20 cellular contexts compared by ENCODE assay signal in the genomic region with DNA sequence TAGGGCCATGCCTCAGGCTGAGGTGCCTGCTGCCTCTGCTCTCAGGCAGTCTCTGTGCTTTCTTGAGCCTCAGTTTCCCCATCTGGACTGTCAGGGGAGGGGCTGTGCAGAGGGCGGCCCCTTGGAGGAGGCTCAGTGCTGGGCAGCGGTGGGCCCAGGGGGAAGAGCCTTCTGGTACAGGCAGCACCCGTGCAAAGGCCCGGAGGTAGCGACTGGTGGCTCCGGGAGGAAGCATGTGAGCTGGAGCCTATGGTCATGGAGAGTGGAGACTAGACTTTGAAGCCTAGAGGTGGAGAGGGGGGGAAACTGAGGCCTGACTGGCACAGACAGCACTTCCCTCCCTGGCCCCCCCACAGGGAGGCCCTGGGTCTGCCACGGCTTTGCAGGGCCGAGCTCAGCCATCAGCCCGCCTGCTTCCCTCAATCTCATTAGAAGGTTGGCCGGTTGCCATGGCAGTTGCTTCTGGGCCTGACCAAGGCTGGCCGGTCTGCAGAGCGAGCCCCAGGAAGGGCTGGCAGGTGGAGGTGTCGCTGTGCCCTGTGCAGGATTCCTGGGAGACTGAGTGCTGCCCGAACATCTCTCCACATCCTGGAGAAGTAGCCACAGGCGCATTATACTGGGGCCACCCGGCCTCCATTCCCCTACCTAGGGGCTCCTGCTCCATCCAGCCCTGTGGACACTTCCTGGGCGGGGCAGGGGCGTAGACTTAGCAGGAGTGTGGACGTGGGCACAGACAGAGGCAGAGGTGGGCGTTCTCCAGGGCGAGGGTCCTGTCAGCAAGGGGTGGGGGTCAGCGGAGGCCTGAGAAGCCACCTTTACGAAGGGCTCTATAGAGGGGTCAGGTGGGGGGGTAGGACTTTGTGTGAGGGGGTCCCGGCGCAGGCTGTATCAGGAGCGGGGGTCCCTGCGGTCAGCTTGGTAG. TPM values are rescaled to one million over a fixed set of nuclear protein-coding genes. Genes with fewer than 3 reads are reported as not detected.
DNase-seq lines count a peak whose midpoint lies in the region; ATAC-seq and TF ChIP-seq lines count a peak whose summit lies in the region.
"Had no signal": no experiment of that assay in that cellular context is flagged by ENCODE, and none has a peak within 500 bp of the region (broad histone marks: within the 10 kb centered on the region; RNA-seq: fewer than 3 reads in every experiment).

No MANE protein-coding gene starts in this region.

- TF ChIP-seq CTCF in CD14-positive monocyte (IDR thresholded peaks at IDR 0.05) (no peak), osteocyte (IDR thresholded peaks at IDR 0.05) (no peak)

- ATAC-seq in HG03196 (IDR thresholded peaks at IDR 0.05; ENCODE audit: unreplicated experiment) (no peak), GM21367 (IDR thresholded peaks at IDR 0.05; ENCODE audit: unreplicated experiment) (no peak)
- ATAC-seq: activated T-cell treated with anti-CD3 and anti-CD28 coated beads, Interleukin-2, amount 50 U/mL, for 72 hours; left cardiac atrium had no signal

- no peak for TF ChIP-seq RAD21 in Ishikawa (IDR thresholded peaks at IDR 0.05; ENCODE audit: low read depth)

- H3K27me3 Mint-ChIP-seq in CD14-positive monocyte (ENCODE audit: low read depth in 3 of 3) (peaks cover 0 to 1% (median 0%) of the 10 kb centered on the region in 3 donors), osteocyte (ENCODE audit: unreplicated experiment) (no peaks in the 10 kb centered on the region)
- H3K27me3 Mint-ChIP-seq: activated naive CD8-positive, alpha-beta T cell; stimulated activated naive CD8-positive, alpha-beta T cell treated with anti-CD3 and anti-CD28 coated beads, Interleukin-15, Interleukin-2, amounts not matched to agents 100 ng/mL and 50 ng/mL, for 24 hours had no signal

- H3K4me1 Mint-ChIP-seq in CD14-positive monocyte (no peaks in the 10 kb centered on the region), osteocyte (ENCODE audit: unreplicated experiment) (peaks cover 14% of the 10 kb centered on the region)

- H3K9me3 Mint-ChIP-seq in CD14-positive monocyte (peaks cover 0 to 2% (median 0%) of the 10 kb centered on the region in 7 donors), osteocyte (ENCODE audit: unreplicated experiment) (no peaks in the 10 kb centered on the region)
- H3K9me3 Mint-ChIP-seq: activated T-cell treated with anti-CD3 and anti-CD28 coated beads, Interleukin-2, amount 50 U/mL, for 72 hours; stimulated activated naive CD8-positive, alpha-beta T cell treated with anti-CD3 and anti-CD28 coated beads, Interleukin-15, Interleukin-2, amounts not matched to agents 100 ng/mL and 50 ng/mL, for 24 hours; T-helper 1 cell treated with Interleukin-12 subunit alpha and Interleukin-12 subunit beta and Interleukin-4 antibody, amounts not matched to agents 30 μg/mL and 1 μg/mL, for 36 hours had no signal

- DNase-seq in CD14-positive monocyte (ENCODE audit: low spot score) (peak; percentile 34), cerebellum (ENCODE audit: low spot score) (peak; percentile 82), osteocyte (ENCODE audit: extremely low spot score, unreplicated experiment) (peak; percentile 80)
- DNase-seq in central memory CD4-positive, alpha-beta T cell = no peak
- no peak for DNase-seq in activated CD8-positive, alpha-beta memory T cell treated with anti-CD3 and anti-CD28 coated beads, Interleukin-2, amount 50 U/mL, for 48 hours
- DNase-seq: activated CD4-positive, CD25-positive, alpha-beta regulatory T cell; activated T-cell treated with anti-CD3 and anti-CD28 coated beads, Interleukin-2, amount 50 U/mL, for 72 hours; erythroblast; GF-D8; left cardiac atrium; NCI-H1105; right lobe of liver had no signal

- H3K36me3 Mint-ChIP-seq in CD14-positive monocyte (peaks cover 0 to 11% of the 10 kb centered on the region in 2 donors), osteocyte (ENCODE audit: unreplicated experiment) (no peaks in the 10 kb centered on the region)
- H3K36me3 Mint-ChIP-seq: activated naive CD8-positive, alpha-beta T cell had no signal

- H3K4me3 Mint-ChIP-seq in CD14-positive monocyte (no peak overlapping the region), osteocyte (ENCODE audit: unreplicated experiment) (no peak overlapping the region)
- H3K4me3 Mint-ChIP-seq: activated naive CD8-positive, alpha-beta T cell; activated T-cell treated with anti-CD3 and anti-CD28 coated beads, Interleukin-2, amount 50 U/mL, for 72 hours; stimulated activated naive CD8-positive, alpha-beta T cell treated with anti-CD3 and anti-CD28 coated beads, Interleukin-15, Interleukin-2, amounts not matched to agents 100 ng/mL and 50 ng/mL, for 24 hours; T-helper 1 cell treated with Interleukin-12 subunit alpha and Interleukin-12 subunit beta and Interleukin-4 antibody, amounts not matched to agents 30 μg/mL and 1 μg/mL, for 36 hours had no signal

- intact Hi-C loops in CD14-positive monocyte (cut with micrococcal nuclease) = no loop called here

- peak overlapping the region in 1 of 7 donors; percentile 45 for H3K27ac Mint-ChIP-seq in CD14-positive monocyte
- H3K27ac Mint-ChIP-seq in osteocyte (ENCODE audit: unreplicated experiment) = no peak overlapping the region
- H3K27ac Mint-ChIP-seq: activated naive CD8-positive, alpha-beta T cell; activated T-cell treated with anti-CD3 and anti-CD28 coated beads, Interleukin-2, amount 50 U/mL, for 72 hours; stimulated activated naive CD8-positive, alpha-beta T cell treated with anti-CD3 and anti-CD28 coated beads, Interleukin-15, Interleukin-2, amounts not matched to agents 100 ng/mL and 50 ng/mL, for 24 hours; T-helper 1 cell treated with Interleukin-12 subunit alpha and Interleukin-12 subunit beta and Interleukin-4 antibody, amounts not matched to agents 30 μg/mL and 1 μg/mL, for 36 hours had no signal

- no peak for TF ChIP-seq EP300 in Ishikawa (IDR thresholded peaks at IDR 0.05; ENCODE audit: borderline replicate concordance)

TF ChIP-seq in Ishikawa, 13 proteins besides CTCF, POLR2A, EP300 and RAD21:
- TF ChIP-seq, protein P1, sequence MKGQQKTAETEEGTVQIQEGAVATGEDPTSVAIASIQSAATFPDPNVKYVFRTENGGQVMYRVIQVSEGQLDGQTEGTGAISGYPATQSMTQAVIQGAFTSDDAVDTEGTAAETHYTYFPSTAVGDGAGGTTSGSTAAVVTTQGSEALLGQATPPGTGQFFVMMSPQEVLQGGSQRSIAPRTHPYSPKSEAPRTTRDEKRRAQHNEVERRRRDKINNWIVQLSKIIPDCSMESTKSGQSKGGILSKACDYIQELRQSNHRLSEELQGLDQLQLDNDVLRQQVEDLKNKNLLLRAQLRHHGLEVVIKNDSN (IDR thresholded peaks at IDR 0.05) = no peak
- 0 out of 2 replicates have a peak, but pooled peaks have one; percentile 36 for TF ChIP-seq ZBTB7A (IDR thresholded peaks at IDR 0.05; ENCODE audit: low read depth)

RNA-seq across cellular contexts. Expression of a gene that starts 53.2 kb away (rescaled TPM):
- under 1 TPM; 0.28 to 0.55 TPM for polyA plus RNA-seq in CD14-positive monocyte
- total RNA-seq in cerebellum = 12.8 TPM
- 24.0 and 25.7 TPM in 2 replicates for total RNA-seq in osteocyte

RNA-seq across cellular contexts. Expression of a gene that starts 54.4 kb away (rescaled TPM):
- not detected for polyA plus RNA-seq in CD14-positive monocyte
- total RNA-seq in cerebellum (not detected), osteocyte (0.13 and 0.57 TPM in 2 replicates)
- total RNA-seq: activated T-cell treated with anti-CD3 and anti-CD28 coated beads, Interleukin-2, amount 50 U/mL, for 72 hours; frontal cortex; HT1080 had no signal

Comparison
In these comparisons a context has a peak if more than half of its experiments do, and no peak if none do; other contexts are left out.
1. DNase-seq: peak in CD14-positive monocyte (single experiment), cerebellum (single experiment) and osteocyte (single experiment); none in central memory CD4-positive, alpha-beta T cell (single experiment) and activated CD8-positive, alpha-beta memory T cell treated with anti-CD3 and anti-CD28 coated beads, Interleukin-2, amount 50 U/mL, for 48 hours (single experiment).